ENCODE assay signal across 1 cellular context in the genomic region with DNA sequence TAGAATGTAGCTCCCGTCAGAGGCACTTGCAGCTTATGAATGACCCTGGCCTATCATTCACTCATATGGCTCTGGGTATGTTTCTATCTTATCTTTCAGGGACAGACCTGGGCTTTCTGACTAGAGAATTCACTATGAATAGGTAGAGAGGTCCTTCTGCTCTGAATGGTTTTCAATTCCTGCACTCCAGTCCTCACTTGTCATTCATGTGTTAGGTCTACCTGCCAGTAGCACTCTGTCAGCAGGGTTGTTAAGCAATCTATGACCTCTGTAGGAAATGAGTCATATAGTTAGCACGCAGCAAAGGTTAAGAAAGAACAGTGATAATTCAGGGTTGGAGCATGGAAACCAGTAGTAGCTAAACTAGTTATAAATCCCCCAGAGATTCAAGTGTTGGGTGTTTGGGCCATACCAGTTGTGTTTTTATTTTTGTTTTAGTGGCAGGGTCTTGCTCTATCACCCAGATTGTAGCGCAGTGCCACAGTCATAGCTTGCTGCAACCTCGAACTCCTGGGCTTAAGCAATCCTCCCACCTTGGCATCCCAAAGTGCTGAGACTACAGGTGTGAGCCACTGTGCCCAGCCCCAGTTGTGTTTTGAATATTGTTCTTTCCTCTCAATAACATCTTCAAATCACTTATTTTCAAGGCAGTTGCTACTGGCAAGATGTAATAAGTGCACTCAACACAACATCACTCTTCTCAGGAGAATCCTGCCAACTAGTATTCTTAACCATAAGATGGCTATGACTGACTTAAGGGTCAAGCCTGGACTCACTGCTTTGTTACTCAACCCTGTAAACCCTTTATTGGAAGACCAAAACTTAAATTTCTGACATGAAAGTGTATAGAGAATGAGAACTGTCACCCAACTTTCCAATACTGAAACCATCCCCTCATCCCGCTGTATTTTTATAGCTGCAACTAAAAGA.
TF ChIP-seq lines count a peak whose summit lies in the region.

No MANE protein-coding gene starts in this region.

TF ChIP-seq in GM12878, 131 proteins besides CTCF, POLR2A, EP300 and RAD21:
- no peak for TF ChIP-seq FOXM1 (IDR thresholded peaks at IDR 0.05; ENCODE audit: low read depth, low read length)
- TF ChIP-seq ESRRA (IDR thresholded peaks at IDR 0.05; ENCODE audit: low read length), result no peak
- peak; percentile 41 for TF ChIP-seq MEF2B (IDR thresholded peaks at IDR 0.05; ENCODE audit: partially characterized antibody, poor library complexity, severe bottlenecking)
- no peak for TF ChIP-seq BCL11A (IDR thresholded peaks at IDR 0.05; ENCODE audit: low read depth, low read length)
- peak; percentile 41; the same call in 1 of the 2 replicates for TF ChIP-seq JUNB (IDR thresholded peaks at IDR 0.05)
